18 cellular contexts compared by ENCODE assay signal in genomic region chr18:32389191-32389590, GRCh38.
"Had no signal": no experiment of that assay in that cellular context is flagged by ENCODE, and none has a peak within 500 bp of the region (broad histone marks: within the 10 kb centered on the region; RNA-seq: fewer than 3 reads in every experiment).

No MANE protein-coding gene starts in this region.

- H3K27me3 ChIP-seq: MG63 had no signal

- H3K9me3 ChIP-seq: MG63, SK-N-SH had no signal

- DNase-seq: IMR-90; Karpas-422; KG1; MG63; NCI-H146; NCI-H1694 treated with DMSO at 0.1 percent for 48 hours; NCI-H1930; NCI-H2107; NCI-H2227 treated with DMSO at 0.1 percent for 48 hours; NCI-H524; NK-92 treated with Interleukin-12 subunit alpha and Interleukin-12 subunit beta, amount 100 ng/mL, for 24 hours; PC-3; SK-N-SH; SW 1271; T-cell had no signal

- H3K4me3 ChIP-seq: MG63 had no signal

- H3K36me3 ChIP-seq: MG63 had no signal

- ATAC-seq: HepG2, Panc1, PC-3, T-cell had no signal

- H3K27ac ChIP-seq: RWPE1 had no signal

- H3K9ac ChIP-seq: SK-N-SH had no signal

- H3K4me2 ChIP-seq: SK-N-SH had no signal

- FAIRE-seq: HepG2 had no signal
